Comparison of ENCODE assay signal across 16 cellular contexts in genomic region chr1:205444300-205444930, GRCh38. TPM values are rescaled to one million over a fixed set of nuclear protein-coding genes. Genes with fewer than 3 reads are reported as not detected.
DNase-seq lines count a peak whose midpoint lies in the region; ATAC-seq and TF ChIP-seq lines count a peak whose summit lies in the region.
"Had no signal": no experiment of that assay in that cellular context is flagged by ENCODE, and none has a peak within 500 bp of the region (broad histone marks: within the 10 kb centered on the region; RNA-seq: fewer than 3 reads in every experiment).

No MANE protein-coding gene starts in this region.

- H3K9me3 ChIP-seq in breast epithelium, result no peaks in the 10 kb centered on the region
- H3K9me3 ChIP-seq in uterus, result no peaks in the 10 kb centered on the region
- no peaks in the 10 kb centered on the region for H3K9me3 ChIP-seq in mucosa of descending colon
- H3K9me3 ChIP-seq: testis had no signal

- intact Hi-C loops in breast epithelium (cut with DNase I; ENCODE audit: low total_unique reads), result no loop called here
- intact Hi-C loops in MCF 10A (cut with micrococcal nuclease), result no loop called here
- intact Hi-C loops in uterus (cut with DNase I; ENCODE audit: low total_unique reads), result no loop called here
- intact Hi-C loops in mucosa of descending colon (cut with DNase I, micrococcal nuclease), result no loop called here

- H3K4me1 ChIP-seq in breast epithelium, result peaks cover 0 to 7% of the 10 kb centered on the region in 2 donors
- peaks cover under 1 to 16% of the 10 kb centered on the region in 2 donors for H3K4me1 ChIP-seq in uterus
- peaks cover 24% of the 10 kb centered on the region for H3K4me1 ChIP-seq in mucosa of descending colon (ENCODE audit: low read depth)

- POLR2A ChIA-PET in MCF 10A (lab: Yijun Ruan, JAX), result interaction anchor here (1.5 kb wide), 1 partner anchor 126 kb away, joined by 5 read pairs; no protein-coding TSS in a partner anchor

- peaks cover 42% of the 10 kb centered on the region for H3K4me1 Mint-ChIP-seq in MCF 10A (ENCODE audit: insufficient read depth, unreplicated experiment)
- peaks cover 99% of the 10 kb centered on the region for H3K4me1 Mint-ChIP-seq in nephron progenitor cell

- CTCF ChIA-PET in MCF 10A (lab: Yijun Ruan, JAX), result interaction anchor here (0.6 to 7.6 kb wide), 7 partner anchors 14 to 658 kb away, joined by 3 to 110 read pairs (median 5); no protein-coding TSS in a partner anchor

- no peak overlapping the region for H3K27ac Mint-ChIP-seq in MCF 10A (ENCODE audit: low read depth, unreplicated experiment)
- peak overlapping the region; percentile 88 for H3K27ac Mint-ChIP-seq in nephron progenitor cell
- H3K27ac Mint-ChIP-seq: activated T-helper 1 cell treated with anti-CD3 and anti-CD28 coated beads, Interleukin-12 subunit alpha, Interleukin-12 subunit beta, Interleukin-2, Interleukin-4 antibody, amounts not matched to agents 30 ng/mL and 10 ng/mL and 1 ng/mL, durations not matched to agents 14 hours and 24 hours and 36 hours had no signal

- H3K36me3 ChIP-seq in breast epithelium (no peaks in the 10 kb centered on the region), uterus (no peaks in the 10 kb centered on the region), mucosa of descending colon (ENCODE audit: low read depth) (no peaks in the 10 kb centered on the region)

- H3K4me3 ChIP-seq in breast epithelium (peak overlapping the region in 2 of 3 donors; percentile 45 to 58), coronary artery (peak overlapping the region; percentile 67), uterus (peak overlapping the region in 1 of 2 donors; percentile 4), mucosa of descending colon (no peak overlapping the region)

- H3K4me3 Mint-ChIP-seq in MCF 10A (ENCODE audit: unreplicated experiment), result no peak overlapping the region
- H3K4me3 Mint-ChIP-seq in nephron progenitor cell, result peak overlapping the region; percentile 68
- H3K4me3 Mint-ChIP-seq: activated CD4-positive, alpha-beta T cell treated with anti-CD3 and anti-CD28 coated beads, Interleukin-2, amount 10 ng/mL, durations not matched to agents 7 days and 5 days; activated T-helper 1 cell treated with anti-CD3 and anti-CD28 coated beads, Interleukin-12 subunit alpha, Interleukin-12 subunit beta, Interleukin-2, Interleukin-4 antibody, amounts not matched to agents 30 ng/mL and 10 ng/mL and 1 ng/mL, durations not matched to agents 14 hours and 24 hours and 36 hours had no signal

- H3K27me3 Mint-ChIP-seq in MCF 10A (ENCODE audit: insufficient read depth, unreplicated experiment) (no peaks in the 10 kb centered on the region), nephron progenitor cell (ENCODE audit: low read depth, poor library complexity) (peaks cover under 1% of the 10 kb centered on the region)

- no peaks in the 10 kb centered on the region for H3K9me3 Mint-ChIP-seq in MCF 10A (ENCODE audit: unreplicated experiment)
- no peaks in the 10 kb centered on the region for H3K9me3 Mint-ChIP-seq in nephron progenitor cell
- H3K9me3 Mint-ChIP-seq: activated CD4-positive, alpha-beta T cell treated with anti-CD3 and anti-CD28 coated beads, Interleukin-2, amount 10 ng/mL, durations not matched to agents 7 days and 5 days; activated T-helper 1 cell treated with anti-CD3 and anti-CD28 coated beads, Interleukin-12 subunit alpha, Interleukin-12 subunit beta, Interleukin-2, Interleukin-4 antibody, amounts not matched to agents 30 ng/mL and 10 ng/mL and 1 ng/mL, durations not matched to agents 14 hours and 24 hours and 36 hours had no signal

- DNase-seq in breast epithelium (ENCODE audit: low spot score in 2 of 2) (no peak), MCF 10A (ENCODE audit: unreplicated experiment) (no peak), coronary artery (ENCODE audit: low spot score) (no peak), nephron progenitor cell (no peak), uterus (no peak), mucosa of descending colon (no peak), AG08395 (ENCODE audit: low spot score) (no peak)
- DNase-seq: 8988T; activated CD4-positive, alpha-beta T cell treated with anti-CD3 and anti-CD28 coated beads, Interleukin-2, amount 10 ng/mL, durations not matched to agents 7 days and 5 days; MM.1S; NCI-H2171; T-helper 1 cell had no signal

- peaks cover 4% of the 10 kb centered on the region for H3K36me3 Mint-ChIP-seq in MCF 10A (ENCODE audit: insufficient read depth, unreplicated experiment)
- H3K36me3 Mint-ChIP-seq in nephron progenitor cell (ENCODE audit: low read depth), result no peaks in the 10 kb centered on the region

- TF ChIP-seq CTCF in breast epithelium (IDR thresholded peaks at IDR 0.05) (peak in 1 of 3 donors; percentile 19), MCF 10A (IDR thresholded peaks at IDR 0.05; ENCODE audit: unreplicated experiment) (no peak), coronary artery (IDR thresholded peaks at IDR 0.05) (no peak), nephron progenitor cell (IDR thresholded peaks at IDR 0.05) (no peak), uterus (IDR thresholded peaks at IDR 0.05) (no peak), mucosa of descending colon (IDR thresholded peaks at IDR 0.05) (no peak)

- no peak for ATAC-seq in GM19395 (IDR thresholded peaks at IDR 0.05; ENCODE audit: unreplicated experiment)
- ATAC-seq in mucosa of descending colon, result no peak

- peak overlapping the region; percentile 77 to 89 for H3K27ac ChIP-seq in breast epithelium
- H3K27ac ChIP-seq in coronary artery, result peak overlapping the region; percentile 40 to 71
- H3K27ac ChIP-seq in uterus, result peak overlapping the region; percentile 33 to 62

- BruUV-seq in MCF 10A (replicated peaks; lab: Mats Ljungman, UMichigan), result no TSS peak

- H3K27me3 ChIP-seq in breast epithelium (no peaks in the 10 kb centered on the region), uterus (no peaks in the 10 kb centered on the region)
- H3K27me3 ChIP-seq: testis had no signal

- TF ChIP-seq POLR2A in breast epithelium (IDR thresholded peaks at IDR 0.05) (no peak), uterus (IDR thresholded peaks at IDR 0.05) (no peak)

RNA-seq across cellular contexts. Expression of gene BLACAT1, which starts 11.4 kb away (rescaled TPM):
- 1 to 10 TPM in 1 of 3 donors, under 1 TPM in 1, not detected in 1; 0.66 to 1.5 TPM for total RNA-seq in breast epithelium
- 0.72 and 1.1 TPM in 2 replicates for total RNA-seq in MCF 10A (2022)
- 1 to 10 TPM in 1 of 4 donors, under 1 TPM in 1, not detected in 2; 0.52 to 1.0 TPM for total RNA-seq in uterus
- total RNA-seq in mucosa of descending colon, result under 1 TPM; 0.14 to 0.46 (median 0.19) TPM
- total RNA-seq: endothelial cell of umbilical vein had no signal

RNA-seq across cellular contexts. Expression of gene LEMD1, which starts 22.6 kb away (rescaled TPM):
- total RNA-seq in breast epithelium (1 to 10 TPM in 1 of 3 donors, not detected in 2; 6.1 TPM), MCF 10A (2022) (1.4 TPM in 2 replicates), uterus (1 to 10 TPM in 2 of 4 donors, not detected in 2; 1.6 to 1.8 TPM), mucosa of descending colon (not detected)
- total RNA-seq: activated T-helper 1 cell treated with anti-CD3 and anti-CD28 coated beads, Interleukin-12 subunit alpha, Interleukin-12 subunit beta, Interleukin-2, Interleukin-4 antibody, amounts not matched to agents 30 ng/mL and 10 ng/mL and 1 ng/mL, durations not matched to agents 14 hours and 24 hours and 36 hours; endothelial cell of umbilical vein had no signal
